In genomic region chr1:9105336-9105867, GRCh38 we compare ENCODE assay signal across 27 cellular contexts. TPM values are rescaled to one million over a fixed set of nuclear protein-coding genes. Genes with fewer than 3 reads are reported as not detected.
"Had no signal": no experiment of that assay in that cellular context is flagged by ENCODE, and none has a peak within 500 bp of the region (broad histone marks: within the 10 kb centered on the region; RNA-seq: fewer than 3 reads in every experiment).

No MANE protein-coding gene starts in this region.

- H3K27me3 ChIP-seq: gastroesophageal sphincter, heart left ventricle, hepatocyte, left lung, neural progenitor cell, pancreas, right lobe of liver, testis, tibial artery, upper lobe of left lung, uterus had no signal

- H3K4me2 ChIP-seq: hepatocyte, neural progenitor cell, smooth muscle cell had no signal

- H3K4me3 Mint-ChIP-seq: nephron; neural progenitor cell; stimulated activated memory B cell treated with anti-CD40 and anti-IgM and Interleukin-4, amounts not matched to agents 10 μg/mL and 1 μg/mL and 100 μg/mL, for 72 hours had no signal

- H3K27ac Mint-ChIP-seq: nephron; progenitor cell of endocrine pancreas; stimulated activated memory B cell treated with anti-CD40 and anti-IgM and Interleukin-4, amounts not matched to agents 10 μg/mL and 1 μg/mL and 100 μg/mL, for 72 hours had no signal

- H3K9me3 Mint-ChIP-seq: nephron; neural progenitor cell; stimulated activated memory B cell treated with anti-CD40 and anti-IgM and Interleukin-4, amounts not matched to agents 10 μg/mL and 1 μg/mL and 100 μg/mL, for 72 hours had no signal

- H3K9me3 ChIP-seq: gastroesophageal sphincter, heart left ventricle, left lung, pancreas, right lobe of liver, testis, tibial artery, upper lobe of left lung, uterus had no signal

- H3K4me3 ChIP-seq: dorsolateral prefrontal cortex, gastroesophageal sphincter, heart left ventricle, hepatocyte, left lung, neural progenitor cell, pancreas, right lobe of liver, smooth muscle cell, testis, tibial artery, upper lobe of left lung, uterus had no signal

- H3K36me3 ChIP-seq: neural progenitor cell, uterus had no signal

- H3K36me3 Mint-ChIP-seq: neural progenitor cell had no signal

- H3K27ac ChIP-seq: dorsolateral prefrontal cortex, gastroesophageal sphincter, heart left ventricle, hepatocyte, left lung, neural progenitor cell, pancreas, right lobe of liver, testis, tibial artery, upper lobe of left lung, uterus had no signal

- H3K27me3 Mint-ChIP-seq: progenitor cell of endocrine pancreas; stimulated activated memory B cell treated with anti-CD40 and anti-IgM and Interleukin-4, amounts not matched to agents 10 μg/mL and 1 μg/mL and 100 μg/mL, for 72 hours had no signal

- H3K4me1 ChIP-seq: neural progenitor cell, pancreas, uterus had no signal

- H3K9ac ChIP-seq: neural progenitor cell had no signal

- H2AFZ ChIP-seq: hepatocyte, neural progenitor cell had no signal

- DNase-seq: central memory CD4-positive, alpha-beta T cell; effector CD4-positive, alpha-beta T cell; foreskin fibroblast; heart left ventricle; left cardiac atrium; left lung; mammary epithelial cell; nucleus accumbens; pancreas; right lobe of liver; stimulated activated CD4-positive, alpha-beta T cell treated with anti-CD3 and anti-CD28 coated beads, Interleukin-2, amount 100 ng/mL, for 24 hours; stimulated activated CD4-positive, alpha-beta T cell treated with anti-CD3 and anti-CD28 coated beads, Interleukin-4, amount 100 ng/mL, for 24 hours; stimulated activated naive CD8-positive, alpha-beta T cell treated with anti-CD3 and anti-CD28 coated beads, Interleukin-15, Interleukin-2, amounts not matched to agents 100 U/mL and 50 U/mL, for 24 hours; substantia nigra; testis; tibial artery; uterus had no signal

- ATAC-seq: gastroesophageal sphincter; left cardiac atrium; left lung; pancreas; stimulated activated naive CD8-positive, alpha-beta T cell treated with anti-CD3 and anti-CD28 coated beads, Interleukin-15, Interleukin-2, amounts not matched to agents 100 U/mL and 50 U/mL, for 24 hours had no signal

RNA-seq across cellular contexts. Expression of gene SLC2A5, which starts 36.0 kb away (rescaled TPM):
- total RNA-seq: kidney epithelial cell, progenitor cell of endocrine pancreas had no signal
- polyA plus RNA-seq: smooth muscle cell had no signal
